In genomic region chr1:108080448-108080847, GRCh38 we compare ENCODE assay signal across 10 cellular contexts.
DNase-seq lines count a peak whose midpoint lies in the region; ATAC-seq lines count a peak whose summit lies in the region.
"Had no signal": no experiment of that assay in that cellular context is flagged by ENCODE, and none has a peak within 500 bp of the region (broad histone marks: within the 10 kb centered on the region; RNA-seq: fewer than 3 reads in every experiment).

No MANE protein-coding gene starts in this region.

- no peak overlapping the region for H3K4me3 Mint-ChIP-seq in activated CD4-positive, alpha-beta memory T cell treated with anti-CD3 and anti-CD28 coated beads for 36 hours
- H3K4me3 Mint-ChIP-seq in central memory CD8-positive, alpha-beta T cell, result peak overlapping the region; percentile 33

- no peaks in the 10 kb centered on the region for H3K36me3 Mint-ChIP-seq in activated CD4-positive, alpha-beta memory T cell treated with anti-CD3 and anti-CD28 coated beads for 36 hours
- H3K36me3 Mint-ChIP-seq in central memory CD8-positive, alpha-beta T cell (ENCODE audit: insufficient read depth), result no peaks in the 10 kb centered on the region

- intact Hi-C loops in activated CD4-positive, alpha-beta memory T cell treated with anti-CD3 and anti-CD28 coated beads for 36 hours (cut with micrococcal nuclease), result loop anchor here (5.0 kb wide), 2 partner anchors 38 to 47 kb away; no protein-coding TSS in a partner anchor
- intact Hi-C loops in sciatic nerve (cut with DNase I), result no loop called here

- H3K27me3 Mint-ChIP-seq in activated CD4-positive, alpha-beta memory T cell treated with anti-CD3 and anti-CD28 coated beads for 36 hours, result no peaks in the 10 kb centered on the region
- no peaks in the 10 kb centered on the region for H3K27me3 Mint-ChIP-seq in central memory CD8-positive, alpha-beta T cell

- POLR2A ChIA-PET in activated CD4-positive, alpha-beta memory T cell treated with anti-CD3 and anti-CD28 coated beads for 36 hours (lab: Charles Lee), result no interaction called here

- peak overlapping the region; percentile 43 for H3K27ac Mint-ChIP-seq in activated CD4-positive, alpha-beta memory T cell treated with anti-CD3 and anti-CD28 coated beads for 36 hours
- H3K27ac Mint-ChIP-seq in central memory CD8-positive, alpha-beta T cell (ENCODE audit: low read depth), result peak overlapping the region; percentile 36

- DNase-seq in Jurkat, Clone E6-1 (ENCODE audit: low read depth, low spot score), result peak; percentile 54
- peak; percentile 62 for DNase-seq in activated CD4-positive, alpha-beta memory T cell treated with anti-CD3 and anti-CD28 coated beads for 36 hours
- DNase-seq in central memory CD8-positive, alpha-beta T cell (ENCODE audit: low spot score in 2 of 2), result peak in 1 of 2 donors; percentile 36
- peak; percentile 56 for DNase-seq in stimulated activated CD8-positive, alpha-beta memory T cell treated with anti-CD3 and anti-CD28 coated beads, Interleukin-4, amount 100 ng/mL, for 48 hours
- DNase-seq in NOMO-1 (lab: John Stamatoyannopoulos, UW; ENCODE audit: unreplicated experiment in 2 of 2) (no peak), NCI-H1105 treated with DMSO at 0.1 percent for 48 hours (lab: John Stamatoyannopoulos, UW) (no peak), sciatic nerve (ENCODE audit: low spot score) (no peak)
- DNase-seq: aorta, MV-4-11, testis had no signal

- no peak overlapping the region for H3K4me3 ChIP-seq in Jurkat, Clone E6-1 (ENCODE audit: low read length)
- H3K4me3 ChIP-seq: testis had no signal

- peaks cover 61% of the 10 kb centered on the region for H3K4me1 Mint-ChIP-seq in activated CD4-positive, alpha-beta memory T cell treated with anti-CD3 and anti-CD28 coated beads for 36 hours (ENCODE audit: low read depth)
- peaks cover 52% of the 10 kb centered on the region for H3K4me1 Mint-ChIP-seq in central memory CD8-positive, alpha-beta T cell

- CTCF ChIA-PET in activated CD4-positive, alpha-beta memory T cell treated with anti-CD3 and anti-CD28 coated beads for 36 hours (lab: Charles Lee), result no interaction called here

- ATAC-seq in central memory CD8-positive, alpha-beta T cell (replicated peaks; ENCODE audit: extremely low read depth, poor library complexity, severe bottlenecking), result peak; percentile 84
- no peak for ATAC-seq in sciatic nerve

- no peaks in the 10 kb centered on the region for H3K9me3 Mint-ChIP-seq in activated CD4-positive, alpha-beta memory T cell treated with anti-CD3 and anti-CD28 coated beads for 36 hours
- H3K9me3 Mint-ChIP-seq in central memory CD8-positive, alpha-beta T cell, result no peaks in the 10 kb centered on the region

Comparison
In these comparisons a context has a peak if more than half of its experiments do, and no peak if none do; other contexts are left out.
1. DNase-seq: peak in Jurkat, Clone E6-1 (single experiment), activated CD4-positive, alpha-beta memory T cell treated with anti-CD3 and anti-CD28 coated beads for 36 hours (single experiment) and stimulated activated CD8-positive, alpha-beta memory T cell treated with anti-CD3 and anti-CD28 coated beads, Interleukin-4, amount 100 ng/mL, for 48 hours (single experiment); none in NOMO-1 (0 of 2), NCI-H1105 treated with DMSO at 0.1 percent for 48 hours (single experiment) and sciatic nerve (single experiment).